Comparison of ENCODE assay signal across 17 cellular contexts in genomic region chrX:17831255-17831654, GRCh38. TPM values are rescaled to one million over a fixed set of nuclear protein-coding genes. Genes with fewer than 3 reads are reported as not detected.
DNase-seq lines count a peak whose midpoint lies in the region; ATAC-seq and TF ChIP-seq lines count a peak whose summit lies in the region.
"Had no signal": no experiment of that assay in that cellular context is flagged by ENCODE, and none has a peak within 500 bp of the region (broad histone marks: within the 10 kb centered on the region; RNA-seq: fewer than 3 reads in every experiment).

No MANE protein-coding gene starts in this region.

- ATAC-seq in HG02759 (IDR thresholded peaks at IDR 0.05; ENCODE audit: unreplicated experiment): no peak
- ATAC-seq: A549, GM12878 had no signal

- peaks cover 10% of the 10 kb centered on the region for H3K27me3 ChIP-seq in adipocyte (replicated peaks; ENCODE audit: control insufficient read depth, insufficient read depth, low read length)
- no peaks in the 10 kb centered on the region for H3K27me3 ChIP-seq in neutrophil
- H3K27me3 ChIP-seq in suprapubic skin: no peaks in the 10 kb centered on the region
- no peaks in the 10 kb centered on the region for H3K27me3 ChIP-seq in neural progenitor cell
- H3K27me3 ChIP-seq: BE2C had no signal

- H3K27ac ChIP-seq in VCaP (peak overlapping the region; percentile 52), neutrophil (peak overlapping the region; percentile 79), suprapubic skin (peak overlapping the region; percentile 71), neural progenitor cell (no peak overlapping the region)
- H3K27ac ChIP-seq: A549, C4-2B, GM23248 had no signal

- no peaks in the 10 kb centered on the region for H3K79me2 ChIP-seq in neural progenitor cell (ENCODE audit: low read depth)

- no peaks in the 10 kb centered on the region for H3K36me3 ChIP-seq in adipocyte (ENCODE audit: control insufficient read depth, insufficient read depth, low read length, severe bottlenecking)
- no peaks in the 10 kb centered on the region for H3K36me3 ChIP-seq in neutrophil
- H3K36me3 ChIP-seq in suprapubic skin: no peaks in the 10 kb centered on the region
- H3K36me3 ChIP-seq in neural progenitor cell: no peaks in the 10 kb centered on the region
- H3K36me3 ChIP-seq: BE2C had no signal

- H3F3A ChIP-seq in neural progenitor cell (ENCODE audit: low read depth): no peaks in the 10 kb centered on the region

- H3K4me1 Mint-ChIP-seq in neural progenitor cell: peaks cover 15% of the 10 kb centered on the region
- H3K4me1 Mint-ChIP-seq: CD4-positive, alpha-beta memory T cell had no signal

- no peak for DNase-seq in adipocyte (ENCODE audit: low read depth)
- no peak for DNase-seq in suprapubic skin (ENCODE audit: low spot score in 2 of 2)
- DNase-seq in medulla oblongata (ENCODE audit: extremely low spot score): no peak
- no peak for DNase-seq in NCI-H1694 treated with DMSO at 0.1 percent for 48 hours (lab: John Stamatoyannopoulos, UW)
- no peak for DNase-seq in neural progenitor cell (ENCODE audit: low spot score)
- DNase-seq: BE2C; CD4-positive, alpha-beta memory T cell; DMS79; GM23248 had no signal

- H3K9me3 ChIP-seq in adipocyte (ENCODE audit: control insufficient read depth, low read length) (peaks cover 8% of the 10 kb centered on the region), neutrophil (no peaks in the 10 kb centered on the region), suprapubic skin (no peaks in the 10 kb centered on the region), neural progenitor cell (ENCODE audit: low read depth) (no peaks in the 10 kb centered on the region)
- H3K9me3 ChIP-seq: A549, BE2C had no signal

- no peak for TF ChIP-seq POLR2A in suprapubic skin (IDR thresholded peaks at IDR 0.05)

- no peak overlapping the region for H2AFZ ChIP-seq in neural progenitor cell (replicated peaks)
- H2AFZ ChIP-seq: GM23248 had no signal

- H4K20me1 ChIP-seq in neural progenitor cell (ENCODE audit: low read depth): no peaks in the 10 kb centered on the region

- peaks cover 12% of the 10 kb centered on the region for H3K27me3 Mint-ChIP-seq in neural progenitor cell (ENCODE audit: insufficient read depth, low read depth)

- H3K9ac ChIP-seq in adipocyte (ENCODE audit: low read length) (peak overlapping the region; percentile 5), neural progenitor cell (no peak overlapping the region)
- H3K9ac ChIP-seq: GM23248 had no signal

- no peak overlapping the region for H3K4me2 ChIP-seq in neural progenitor cell
- H3K4me2 ChIP-seq: A549 had no signal

- no peak overlapping the region for H3K4me3 ChIP-seq in adipocyte (ENCODE audit: low read length)
- no peak overlapping the region for H3K4me3 ChIP-seq in neutrophil (ENCODE audit: low read depth in 1 of 2, low read length in 1 of 2)
- H3K4me3 ChIP-seq in suprapubic skin: no peak overlapping the region
- no peak overlapping the region for H3K4me3 ChIP-seq in neural progenitor cell
- H3K4me3 ChIP-seq: A549, GM12878, GM23248 had no signal

- H3K4me3 Mint-ChIP-seq in neural progenitor cell: no peak overlapping the region
- H3K4me3 Mint-ChIP-seq: CD4-positive, alpha-beta memory T cell had no signal

- H3K4me1 ChIP-seq in adipocyte (ENCODE audit: control insufficient read depth, insufficient read depth, low read length) (peaks cover 57% of the 10 kb centered on the region), neutrophil (ENCODE audit: control insufficient read depth in 1 of 2, insufficient read depth in 1 of 2, low read depth in 1 of 2, low read length in 1 of 2) (peaks cover 29 to 31% of the 10 kb centered on the region in 2 experiments), suprapubic skin (no peaks in the 10 kb centered on the region), neural progenitor cell (no peaks in the 10 kb centered on the region)
- H3K4me1 ChIP-seq: A549, BE2C had no signal

- WGBS in suprapubic skin: 57% methylated on average over 3 of the region's 3 CpGs

- H3K36me3 Mint-ChIP-seq in neural progenitor cell: no peaks in the 10 kb centered on the region
- H3K36me3 Mint-ChIP-seq: CD4-positive, alpha-beta memory T cell had no signal

- no peak overlapping the region for H3K27ac Mint-ChIP-seq in neural progenitor cell
- H3K27ac Mint-ChIP-seq: CD4-positive, alpha-beta memory T cell had no signal

- no peak for TF ChIP-seq EP300 in suprapubic skin (IDR thresholded peaks at IDR 0.05)

- peaks cover 9% of the 10 kb centered on the region for H3K9me3 Mint-ChIP-seq in neural progenitor cell

- TF ChIP-seq CTCF in VCaP (conservative IDR thresholded peaks at IDR 0.05): no peak
- no peak for TF ChIP-seq CTCF in neutrophil (IDR thresholded peaks at IDR 0.05)
- no peak for TF ChIP-seq CTCF in suprapubic skin (IDR thresholded peaks at IDR 0.05)
- TF ChIP-seq CTCF in neural progenitor cell (IDR thresholded peaks at IDR 0.05): no peak

RNA-seq across cellular contexts. Expression of gene RAI2, which starts 29.8 kb away (rescaled TPM):
- total RNA-seq in suprapubic skin (10 to 100 TPM in 1 of 4 donors, 1 to 10 TPM in 3; 4.4 to 11.2 (median 6.5) TPM), neural progenitor cell (ENCODE audit: low replicate concordance) (0.59 TPM in 1 of 2 replicates, not detected in the other)
- total RNA-seq: G401, GM12878, GM23248, HT-29 had no signal
